Comparison of ENCODE assay signal across 8 cellular contexts in the genomic region with DNA sequence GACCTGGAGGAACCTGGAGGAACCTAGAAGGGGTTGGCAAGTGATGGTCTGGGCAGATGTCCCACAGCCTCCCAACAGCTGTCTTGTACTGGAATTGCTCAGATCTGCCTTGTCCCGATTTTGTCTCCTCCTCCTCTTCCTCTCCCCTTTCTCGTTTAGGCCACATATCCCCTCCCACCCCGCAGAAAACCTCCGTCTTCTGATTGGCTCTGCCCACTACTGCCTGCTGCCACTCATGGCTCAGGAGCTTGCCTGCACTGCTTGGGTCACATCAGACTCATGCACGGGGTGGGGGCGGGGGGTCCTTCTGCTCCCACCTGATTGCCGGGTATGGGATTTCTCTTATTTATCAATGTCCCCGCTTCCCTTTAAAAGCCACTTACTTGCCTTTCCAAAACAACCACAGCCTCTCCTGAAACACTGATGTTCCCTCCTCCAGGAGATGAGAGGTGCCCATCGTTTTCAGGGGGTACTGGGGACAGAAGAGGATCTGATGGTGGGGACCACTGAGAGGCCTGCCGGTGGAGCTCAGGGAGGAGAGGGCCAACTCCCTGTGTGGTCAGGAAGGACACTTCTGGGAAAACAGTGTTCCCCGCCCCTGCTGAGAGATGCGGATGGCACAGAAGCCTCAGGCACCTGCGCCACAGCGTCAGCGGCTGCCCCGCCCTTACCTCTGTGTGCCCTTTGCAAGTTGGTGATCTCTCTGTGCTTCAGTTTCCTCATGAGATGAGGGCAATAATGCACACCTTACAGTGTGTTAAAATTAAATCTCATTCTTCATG. TPM values are rescaled to one million over a fixed set of nuclear protein-coding genes. Genes with fewer than 3 reads are reported as not detected.
DNase-seq lines count a peak whose midpoint lies in the region; ATAC-seq and TF ChIP-seq lines count a peak whose summit lies in the region.

No MANE protein-coding gene starts in this region.

- peaks cover 13 to 14% of the 10 kb centered on the region in 2 donors for H3K36me3 ChIP-seq in stomach smooth muscle (ENCODE audit: control insufficient read depth in 2 of 2, insufficient read depth in 2 of 2, low read length in 2 of 2)

- H3K9ac ChIP-seq in stomach smooth muscle (ENCODE audit: low read length in 2 of 2) = peak overlapping the region in 1 of 2 donors; percentile 36

- WGBS in right cardiac atrium = 67% methylated on average over 16 of the region's 16 CpGs

- peak; percentile 22 for DNase-seq in NCI-H82 (lab: John Stamatoyannopoulos, UW)
- DNase-seq in NCI-H82 treated with DMSO at 0.1 percent for 48 hours (lab: John Stamatoyannopoulos, UW; ENCODE audit: unreplicated experiment) = no peak
- no peak for DNase-seq in WTC11 (ENCODE audit: low spot score)
- no peak for DNase-seq in right cardiac atrium
- no peak for DNase-seq in stimulated activated CD4-positive, alpha-beta T cell treated with anti-CD3 and anti-CD28 coated beads, Interleukin-1b, Interleukin-23, amount 100 ng/mL, for 48 hours
- no peak for DNase-seq in HuH-7.5 (ENCODE audit: low spot score)

- H3K27ac Mint-ChIP-seq in WTC11 = peak overlapping the region; percentile 41; the same call in 1 of the 2 replicates

- peaks cover 6% of the 10 kb centered on the region; the same call in 1 of the 2 replicates for H3K36me3 Mint-ChIP-seq in WTC11

- H3K9me3 ChIP-seq in right cardiac atrium (ENCODE audit: control insufficient read depth, low read length) = no peaks in the 10 kb centered on the region
- no peaks in the 10 kb centered on the region for H3K9me3 ChIP-seq in stomach smooth muscle (ENCODE audit: control insufficient read depth in 2 of 2, low read length in 2 of 2)

- H3K4me3 Mint-ChIP-seq in WTC11 = no peak overlapping the region

- ATAC-seq in WTC11 (peak; percentile 66), right cardiac atrium (peak; percentile 13 to 18), GM19395 (IDR thresholded peaks at IDR 0.05; ENCODE audit: unreplicated experiment) (no peak)

- H3K4me1 ChIP-seq in right cardiac atrium (ENCODE audit: control insufficient read depth, insufficient read depth, low read length) (peaks cover 16% of the 10 kb centered on the region), stomach smooth muscle (ENCODE audit: control insufficient read depth, insufficient read depth, low read length) (peaks cover 31% of the 10 kb centered on the region)

- POLR2A ChIA-PET in WTC11 (lab: Charles Lee) = no interaction called here

- intact Hi-C loops in right cardiac atrium (cut with DNase I) = no loop called here

- H3K4me1 Mint-ChIP-seq in WTC11 = peaks cover 10% of the 10 kb centered on the region; the same call in 1 of the 2 replicates

- H3K27me3 ChIP-seq in right cardiac atrium (ENCODE audit: control insufficient read depth, insufficient read depth) = no peaks in the 10 kb centered on the region
- no peaks in the 10 kb centered on the region for H3K27me3 ChIP-seq in stomach smooth muscle (ENCODE audit: control insufficient read depth in 1 of 2, insufficient read depth in 2 of 2, low read length in 2 of 2)

- no peaks in the 10 kb centered on the region for H3K9me3 Mint-ChIP-seq in WTC11

- TF ChIP-seq CTCF in WTC11 (IDR thresholded peaks at IDR 0.05) = no peak

- H3K27ac ChIP-seq in right cardiac atrium (ENCODE audit: low read length) (peak overlapping the region; percentile 94), stomach smooth muscle (ENCODE audit: low read length) (peak overlapping the region; percentile 31)

- H3K27me3 Mint-ChIP-seq in WTC11 (ENCODE audit: low read depth) = no peaks in the 10 kb centered on the region

- no peak overlapping the region for H3K4me3 ChIP-seq in right cardiac atrium (ENCODE audit: low read length)
- H3K4me3 ChIP-seq in stomach smooth muscle (ENCODE audit: low read length in 2 of 2) = peak overlapping the region in 1 of 2 donors; percentile 38

- CTCF ChIA-PET in WTC11 (lab: Charles Lee) = interaction anchor here (1.0 kb wide), 1 partner anchor 37 kb away, joined by 3 read pairs; no protein-coding TSS in a partner anchor

TF ChIP-seq in WTC11, 78 proteins besides CTCF, POLR2A, EP300 and RAD21:
- peak; percentile 61 for TF ChIP-seq NFYB (CRISPR knock-in tag; conservative IDR thresholded peaks at IDR 0.05; ENCODE audit: low read depth)
- TF ChIP-seq, protein P1, sequence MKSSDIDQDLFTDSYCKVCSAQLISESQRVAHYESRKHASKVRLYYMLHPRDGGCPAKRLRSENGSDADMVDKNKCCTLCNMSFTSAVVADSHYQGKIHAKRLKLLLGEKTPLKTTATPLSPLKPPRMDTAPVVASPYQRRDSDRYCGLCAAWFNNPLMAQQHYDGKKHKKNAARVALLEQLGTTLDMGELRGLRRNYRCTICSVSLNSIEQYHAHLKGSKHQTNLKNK (CRISPR knock-in tag; IDR thresholded peaks at IDR 0.05) = no peak

RNA-seq across cellular contexts. Expression of a gene that starts 14.7 kb away (rescaled TPM):
- total RNA-seq in WTC11 (2021) = 23.5 to 25.7 TPM (median 25.4 TPM) in 3 replicates
- 10 to 100 TPM; 54.0 to 75.9 (median 63.6) TPM for total RNA-seq in right cardiac atrium
- polyA plus RNA-seq in right cardiac atrium = 55.9 TPM

RNA-seq across cellular contexts. Expression of a gene that starts 57.1 kb away (rescaled TPM):
- total RNA-seq in WTC11 (2021) = 34.6 to 42.1 TPM (median 36.8 TPM) in 3 replicates
- total RNA-seq in right cardiac atrium = 10 to 100 TPM; 10.2 to 11.3 (median 10.7) TPM
- polyA plus RNA-seq in right cardiac atrium = 5.7 TPM
